1 cellular context compared by ENCODE assay signal in the genomic region with DNA sequence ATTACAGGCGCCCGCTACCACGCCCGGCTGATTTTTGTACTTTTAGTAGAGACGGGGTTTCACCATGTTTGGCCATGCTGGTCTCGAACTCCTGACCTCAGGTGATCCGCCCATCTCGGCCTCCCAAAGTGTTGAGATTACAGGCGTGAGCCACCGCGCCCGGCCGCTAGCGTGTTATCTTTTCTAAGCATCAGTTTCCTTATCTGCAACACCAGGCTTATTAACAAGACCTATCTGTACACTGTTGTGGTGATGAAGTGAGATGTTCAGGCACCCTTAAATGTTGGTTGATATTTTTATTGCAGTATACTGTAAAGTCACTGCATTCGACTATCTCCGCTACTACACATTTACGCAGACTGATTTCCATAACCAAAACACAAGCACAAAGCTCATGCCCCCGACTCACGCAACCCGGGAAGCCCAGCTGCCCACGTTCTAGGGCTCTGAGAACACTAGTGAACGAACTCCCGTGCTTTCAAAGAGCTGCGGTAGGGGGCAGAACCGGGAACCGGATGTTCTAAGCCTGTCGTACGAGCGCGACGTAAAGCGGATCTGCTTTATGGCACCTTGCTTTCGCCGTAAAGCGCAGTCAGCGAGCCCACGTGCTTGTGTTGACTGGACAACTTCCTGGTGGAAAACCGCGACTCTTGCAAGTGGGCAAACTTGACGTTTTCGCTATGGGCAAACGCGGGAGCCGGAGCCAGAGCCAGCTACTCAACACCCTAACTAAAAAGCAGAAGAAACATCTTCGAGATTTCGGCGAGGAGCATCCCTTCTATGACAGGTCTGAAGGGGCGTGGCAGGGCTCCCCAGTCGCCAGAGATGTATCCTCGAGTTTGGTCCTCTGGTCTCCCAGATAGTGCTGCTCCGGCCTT.
TF ChIP-seq lines count a peak whose summit lies in the region.

Gene UTP25, plus strand, starts transcription at position 589 of the 878 bp plus-strand sequence. Its CDS starts 92 bp downstream, at position 681.

TF ChIP-seq in WTC11, 78 proteins besides CTCF, POLR2A, EP300 and RAD21 (continued from another document and continues in another):
- TF ChIP-seq, protein P1, sequence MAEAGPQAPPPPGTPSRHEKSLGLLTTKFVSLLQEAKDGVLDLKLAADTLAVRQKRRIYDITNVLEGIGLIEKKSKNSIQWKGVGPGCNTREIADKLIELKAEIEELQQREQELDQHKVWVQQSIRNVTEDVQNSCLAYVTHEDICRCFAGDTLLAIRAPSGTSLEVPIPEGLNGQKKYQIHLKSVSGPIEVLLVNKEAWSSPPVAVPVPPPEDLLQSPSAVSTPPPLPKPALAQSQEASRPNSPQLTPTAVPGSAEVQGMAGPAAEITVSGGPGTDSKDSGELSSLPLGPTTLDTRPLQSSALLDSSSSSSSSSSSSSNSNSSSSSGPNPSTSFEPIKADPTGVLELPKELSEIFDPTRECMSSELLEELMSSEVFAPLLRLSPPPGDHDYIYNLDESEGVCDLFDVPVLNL (CRISPR knock-in tag; IDR thresholded peaks at IDR 0.05; ENCODE audit: borderline replicate concordance, low read depth): no peak
- no peak for TF ChIP-seq IRF2 (CRISPR knock-in tag; IDR thresholded peaks at IDR 0.05; ENCODE audit: borderline replicate concordance, low read depth)
- no peak for TF ChIP-seq EMX1 (CRISPR knock-in tag; IDR thresholded peaks at IDR 0.05)
- TF ChIP-seq ATF2 (CRISPR knock-in tag; IDR thresholded peaks at IDR 0.05; ENCODE audit: borderline replicate concordance, low read depth): no peak
- no peak for TF ChIP-seq ZBTB21 (CRISPR knock-in tag; IDR thresholded peaks at IDR 0.05; ENCODE audit: borderline replicate concordance)
- peak; percentile 96 for TF ChIP-seq ARID4B (CRISPR knock-in tag; IDR thresholded peaks at IDR 0.05; ENCODE audit: borderline replicate concordance)
- TF ChIP-seq RORB (CRISPR knock-in tag; IDR thresholded peaks at IDR 0.05): no peak
- TF ChIP-seq, protein P2, sequence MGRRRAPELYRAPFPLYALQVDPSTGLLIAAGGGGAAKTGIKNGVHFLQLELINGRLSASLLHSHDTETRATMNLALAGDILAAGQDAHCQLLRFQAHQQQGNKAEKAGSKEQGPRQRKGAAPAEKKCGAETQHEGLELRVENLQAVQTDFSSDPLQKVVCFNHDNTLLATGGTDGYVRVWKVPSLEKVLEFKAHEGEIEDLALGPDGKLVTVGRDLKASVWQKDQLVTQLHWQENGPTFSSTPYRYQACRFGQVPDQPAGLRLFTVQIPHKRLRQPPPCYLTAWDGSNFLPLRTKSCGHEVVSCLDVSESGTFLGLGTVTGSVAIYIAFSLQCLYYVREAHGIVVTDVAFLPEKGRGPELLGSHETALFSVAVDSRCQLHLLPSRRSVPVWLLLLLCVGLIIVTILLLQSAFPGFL (CRISPR knock-in tag; IDR thresholded peaks at IDR 0.05; ENCODE audit: borderline replicate concordance): no peak
- TF ChIP-seq ZNF512 (CRISPR knock-in tag; IDR thresholded peaks at IDR 0.05; ENCODE audit: borderline replicate concordance): no peak
- no peak for TF ChIP-seq ZNF396 (CRISPR knock-in tag; IDR thresholded peaks at IDR 0.05; ENCODE audit: borderline replicate concordance)
- no peak for TF ChIP-seq ZNF219 (CRISPR knock-in tag; IDR thresholded peaks at IDR 0.05; ENCODE audit: borderline replicate concordance)
- TF ChIP-seq TEAD1 (CRISPR knock-in tag; IDR thresholded peaks at IDR 0.05): peak; percentile 84
- TF ChIP-seq, protein P3, sequence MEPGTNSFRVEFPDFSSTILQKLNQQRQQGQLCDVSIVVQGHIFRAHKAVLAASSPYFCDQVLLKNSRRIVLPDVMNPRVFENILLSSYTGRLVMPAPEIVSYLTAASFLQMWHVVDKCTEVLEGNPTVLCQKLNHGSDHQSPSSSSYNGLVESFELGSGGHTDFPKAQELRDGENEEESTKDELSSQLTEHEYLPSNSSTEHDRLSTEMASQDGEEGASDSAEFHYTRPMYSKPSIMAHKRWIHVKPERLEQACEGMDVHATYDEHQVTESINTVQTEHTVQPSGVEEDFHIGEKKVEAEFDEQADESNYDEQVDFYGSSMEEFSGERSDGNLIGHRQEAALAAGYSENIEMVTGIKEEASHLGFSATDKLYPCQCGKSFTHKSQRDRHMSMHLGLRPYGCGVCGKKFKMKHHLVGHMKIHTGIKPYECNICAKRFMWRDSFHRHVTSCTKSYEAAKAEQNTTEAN (CRISPR knock-in tag; IDR thresholded peaks at IDR 0.05): no peak
- TF ChIP-seq MYBL2 (CRISPR knock-in tag; IDR thresholded peaks at IDR 0.05): no peak
- TF ChIP-seq ZNF532 (CRISPR knock-in tag; IDR thresholded peaks at IDR 0.05; ENCODE audit: borderline replicate concordance): no peak
- TF ChIP-seq ETV6 (CRISPR knock-in tag; IDR thresholded peaks at IDR 0.05): peak; percentile 87; the same call in 1 of the 2 replicates
- TF ChIP-seq FOXJ3 (CRISPR knock-in tag; IDR thresholded peaks at IDR 0.05; ENCODE audit: borderline replicate concordance): no peak
- no peak; the same call in 1 of the 2 replicates for TF ChIP-seq FOXP4 (CRISPR knock-in tag; IDR thresholded peaks at IDR 0.05)
- TF ChIP-seq ELF4 (CRISPR knock-in tag; IDR thresholded peaks at IDR 0.05; ENCODE audit: low read depth): no peak
- TF ChIP-seq NFE2L1 (CRISPR knock-in tag; IDR thresholded peaks at IDR 0.05): no peak
- TF ChIP-seq KAT7 (CRISPR knock-in tag; IDR thresholded peaks at IDR 0.05; ENCODE audit: borderline replicate concordance): no peak
- TF ChIP-seq TP53 (CRISPR knock-in tag; IDR thresholded peaks at IDR 0.05): no peak
- TF ChIP-seq NR2C2 (CRISPR knock-in tag; IDR thresholded peaks at IDR 0.05): no peak
- no peak for TF ChIP-seq NFATC4 (CRISPR knock-in tag; IDR thresholded peaks at IDR 0.05)
- peak; percentile 65; the same call in 1 of the 2 replicates for TF ChIP-seq SP1 (CRISPR knock-in tag; conservative IDR thresholded peaks at IDR 0.05)
- TF ChIP-seq, protein P4, sequence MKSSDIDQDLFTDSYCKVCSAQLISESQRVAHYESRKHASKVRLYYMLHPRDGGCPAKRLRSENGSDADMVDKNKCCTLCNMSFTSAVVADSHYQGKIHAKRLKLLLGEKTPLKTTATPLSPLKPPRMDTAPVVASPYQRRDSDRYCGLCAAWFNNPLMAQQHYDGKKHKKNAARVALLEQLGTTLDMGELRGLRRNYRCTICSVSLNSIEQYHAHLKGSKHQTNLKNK (CRISPR knock-in tag; IDR thresholded peaks at IDR 0.05): no peak
- no peak for TF ChIP-seq ZNF317 (CRISPR knock-in tag; IDR thresholded peaks at IDR 0.05; ENCODE audit: borderline replicate concordance, low read depth)
- TF ChIP-seq JAZF1 (CRISPR knock-in tag; IDR thresholded peaks at IDR 0.05): no peak
- TF ChIP-seq ZNF138 (CRISPR knock-in tag; conservative IDR thresholded peaks at IDR 0.05): no peak
